ENCODE assay signal across 8 cellular contexts in the genomic region with DNA sequence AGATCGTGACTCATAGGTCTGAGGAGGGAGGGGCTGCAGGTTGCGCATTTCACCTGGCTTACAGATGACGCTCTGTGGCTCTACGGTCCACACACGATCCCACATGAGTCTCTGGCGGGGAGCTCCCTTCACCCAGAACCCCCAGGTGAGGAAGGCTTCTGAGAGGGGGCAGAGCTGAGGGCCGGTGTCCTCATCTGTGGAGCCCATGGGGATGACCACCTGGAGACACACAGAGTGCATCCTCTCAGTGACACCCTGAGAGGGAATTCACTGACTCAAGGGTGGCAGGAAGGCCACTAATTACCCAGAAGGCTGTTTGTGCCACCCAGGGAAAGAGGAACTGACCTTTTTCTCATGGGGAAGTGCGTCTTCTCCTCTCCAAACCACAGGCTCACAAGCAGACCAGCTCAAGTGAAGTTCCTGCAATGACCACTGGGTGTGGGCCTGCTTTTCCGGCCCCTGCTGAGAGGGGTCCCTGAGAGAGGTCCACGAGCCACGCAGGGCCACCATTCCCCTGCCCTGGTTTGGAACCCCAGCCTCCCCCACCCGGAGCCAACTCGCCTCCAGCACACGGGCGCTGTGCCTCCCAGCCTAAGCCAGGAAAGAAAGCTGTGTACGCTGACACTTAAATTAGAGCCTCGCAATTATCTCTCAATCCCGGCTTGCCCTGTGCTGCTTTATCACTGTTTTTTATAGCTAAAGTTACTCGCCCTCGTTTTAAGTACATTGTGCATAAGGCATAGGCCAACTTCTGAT.
DNase-seq lines count a peak whose midpoint lies in the region; ATAC-seq lines count a peak whose summit lies in the region.

No MANE protein-coding gene starts in this region.

- peak; percentile 71 for DNase-seq in Ammon's horn (ENCODE audit: low spot score)
- peak; percentile 47 for DNase-seq in SK-N-DZ (ENCODE audit: low spot score)
- peak; percentile 58 for DNase-seq in iPS-NIHi7 (ENCODE audit: extremely low spot score)
- no peak for DNase-seq in NCI-H1092 treated with DMSO at 0.1 percent for 48 hours (lab: John Stamatoyannopoulos, UW)
- no peak for DNase-seq in NCI-H2196 (lab: John Stamatoyannopoulos, UW; ENCODE audit: unreplicated experiment)
- no peak for DNase-seq in activated naive CD4-positive, alpha-beta T cell treated with Interleukin-2 at 50 U/mL for 16 hours

- ATAC-seq in GM19043 (IDR thresholded peaks at IDR 0.05; ENCODE audit: low read depth, unreplicated experiment) (peak; percentile 90), HG03060 (IDR thresholded peaks at IDR 0.05; ENCODE audit: low read depth, unreplicated experiment) (peak; percentile 98)

Comparison
In these comparisons a context has a peak if more than half of its experiments do, and no peak if none do; other contexts are left out.
1. DNase-seq: peak in Ammon's horn (single experiment), SK-N-DZ (single experiment) and iPS-NIHi7 (single experiment); none in NCI-H1092 treated with DMSO at 0.1 percent for 48 hours (single experiment), NCI-H2196 (single experiment) and activated naive CD4-positive, alpha-beta T cell treated with Interleukin-2 at 50 U/mL for 16 hours (single experiment).